Comparison of ENCODE assay signal across 25 cellular contexts in the genomic region with DNA sequence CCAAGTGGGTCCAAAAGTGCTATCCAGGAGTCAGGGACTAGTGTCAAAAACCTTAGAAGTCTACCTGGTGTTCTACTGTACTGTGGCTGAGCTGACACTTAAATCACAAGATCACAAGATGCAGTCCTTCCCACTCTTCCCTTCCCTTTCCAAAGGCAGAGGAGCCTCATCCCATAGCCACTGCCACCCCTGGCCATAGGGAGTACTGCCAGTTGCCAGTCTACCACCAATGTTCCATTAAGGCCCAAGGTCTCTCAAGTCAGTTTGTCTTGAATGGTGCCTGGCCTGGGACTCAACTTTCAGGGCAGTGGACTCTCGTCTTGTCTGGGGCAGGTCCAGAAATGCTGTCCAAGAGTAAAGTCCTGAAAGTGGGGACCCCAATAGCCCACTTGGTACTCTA.
DNase-seq lines count a peak whose midpoint lies in the region; ATAC-seq and TF ChIP-seq lines count a peak whose summit lies in the region.
"Had no signal": no experiment of that assay in that cellular context is flagged by ENCODE, and none has a peak within 500 bp of the region (broad histone marks: within the 10 kb centered on the region; RNA-seq: fewer than 3 reads in every experiment).

No MANE protein-coding gene starts in this region.

- TF ChIP-seq EP300 in SK-N-SH (IDR thresholded peaks at IDR 0.05; ENCODE audit: borderline replicate concordance in 1 of 2, low read depth in 1 of 2, low read length in 1 of 2) = no peak

- no peaks in the 10 kb centered on the region for H3K27me3 Mint-ChIP-seq in endodermal cell (ENCODE audit: insufficient read depth)
- H3K27me3 Mint-ChIP-seq in stimulated activated memory B cell treated with anti-CD40 and anti-IgM and Interleukin-4, amounts not matched to agents 10 μg/mL and 1 μg/mL and 100 μg/mL, for 72 hours = no peaks in the 10 kb centered on the region
- H3K27me3 Mint-ChIP-seq: B cell; CD8-positive, alpha-beta memory T cell had no signal

- H3K9ac ChIP-seq in SK-N-SH (no peak overlapping the region), endodermal cell (ENCODE audit: extremely low read depth, low read length, poor library complexity, severe bottlenecking) (no peak overlapping the region)

- H3K4me3 Mint-ChIP-seq in endodermal cell = no peak overlapping the region
- no peak overlapping the region for H3K4me3 Mint-ChIP-seq in stimulated activated memory B cell treated with anti-CD40 and anti-IgM and Interleukin-4, amounts not matched to agents 10 μg/mL and 1 μg/mL and 100 μg/mL, for 72 hours
- H3K4me3 Mint-ChIP-seq: B cell; CD8-positive, alpha-beta memory T cell; T-helper 2 cell treated with Interferon-gamma antibody and Interleukin-4, amounts not matched to agents 5 μg/mL and 100 μg/mL, for 36 hours had no signal

- ATAC-seq in SK-N-SH treated with all-trans-retinoic acid at 6 μM for 48 hours = no peak
- ATAC-seq in stimulated activated memory B cell treated with anti-CD40 and anti-IgM and Interleukin-4, amounts not matched to agents 10 μg/mL and 1 μg/mL and 100 μg/mL, for 72 hours = peak; percentile 19
- ATAC-seq: A549 had no signal

- no peaks in the 10 kb centered on the region for H3K4me1 Mint-ChIP-seq in endodermal cell
- H3K4me1 Mint-ChIP-seq in stimulated activated memory B cell treated with anti-CD40 and anti-IgM and Interleukin-4, amounts not matched to agents 10 μg/mL and 1 μg/mL and 100 μg/mL, for 72 hours = no peaks in the 10 kb centered on the region
- H3K4me1 Mint-ChIP-seq: B cell; CD8-positive, alpha-beta memory T cell had no signal

- peak; percentile 19; the same call in 1 of the 2 replicates for TF ChIP-seq CTCF in SK-N-SH (IDR thresholded peaks at IDR 0.05)
- peak; percentile 11 for TF ChIP-seq CTCF in NB4 (IDR thresholded peaks at IDR 0.05; ENCODE audit: low read depth, low read length)
- TF ChIP-seq CTCF in endodermal cell (conservative IDR thresholded peaks at IDR 0.05) = peak; percentile 44
- no peak for TF ChIP-seq CTCF in A673 (conservative IDR thresholded peaks at IDR 0.05; ENCODE audit: low read depth, low read length)

- no TSS peak for BruUV-seq in A673 (replicated peaks; lab: Mats Ljungman, UMichigan)

- no peak overlapping the region for H2AFZ ChIP-seq in SK-N-SH (ENCODE audit: low read depth)
- H2AFZ ChIP-seq: PC-9 had no signal

- H3K27ac ChIP-seq in SK-N-SH (ENCODE audit: low read depth in 2 of 2, low read length in 1 of 2) = no peak overlapping the region
- H3K27ac ChIP-seq in endodermal cell (ENCODE audit: low read depth, low read length) = no peak overlapping the region
- no peak overlapping the region for H3K27ac ChIP-seq in A673 (ENCODE audit: low read depth, low read length, poor library complexity, severe bottlenecking)
- H3K27ac ChIP-seq: A549, C4-2B, PC-9, SJSA1 had no signal

- no peaks in the 10 kb centered on the region for H3K9me2 ChIP-seq in SK-N-SH

- H3F3A ChIP-seq in SK-N-SH (replicated peaks; ENCODE audit: insufficient read depth) = no peaks in the 10 kb centered on the region

- no peak for TF ChIP-seq RAD21 in SK-N-SH (IDR thresholded peaks at IDR 0.05; ENCODE audit: low read length)

- no peaks in the 10 kb centered on the region for H4K20me1 ChIP-seq in SK-N-SH (ENCODE audit: insufficient read depth)

- H3K27ac Mint-ChIP-seq in endodermal cell = no peak overlapping the region
- no peak overlapping the region for H3K27ac Mint-ChIP-seq in stimulated activated memory B cell treated with anti-CD40 and anti-IgM and Interleukin-4, amounts not matched to agents 10 μg/mL and 1 μg/mL and 100 μg/mL, for 72 hours
- H3K27ac Mint-ChIP-seq: B cell; CD8-positive, alpha-beta memory T cell; T-helper 2 cell treated with Interferon-gamma antibody and Interleukin-4, amounts not matched to agents 5 μg/mL and 100 μg/mL, for 36 hours had no signal

- DNase-seq in SK-N-SH (no peak), NB4 (ENCODE audit: low read depth) (no peak), endodermal cell (peak; percentile 55), A673 (ENCODE audit: low spot score) (no peak), amniotic stem cell (lab: John Stamatoyannopoulos, UW) (no peak), NCI-H1092 treated with DMSO at 0.1 percent for 48 hours (lab: John Stamatoyannopoulos, UW) (no peak)
- DNase-seq: CD8-positive, alpha-beta memory T cell; DMS153; KBM-7; MV-4-11; NCI-H1694; NCI-H2029 treated with DMSO at 0.1 percent for 48 hours; NCI-H345; NCI-H510A treated with DMSO at 0.1 percent for 48 hours; NK-92 treated with Interleukin-12 subunit alpha and Interleukin-12 subunit beta, amount 100 ng/mL, for 24 hours; PC-9; Right ventricle myocardium superior; T-helper 1 cell had no signal

- POLR2A ChIA-PET in SK-N-SH (lab: Yijun Ruan, JAX) = no interaction called here
- POLR2A ChIA-PET in A673 (lab: Charles Lee; ENCODE audit: low non-redundant PET) = no interaction called here

- TF ChIP-seq POLR2A in NB4 (IDR thresholded peaks at IDR 0.05; ENCODE audit: extremely low read depth, insufficient read length) = no peak

- H3K4me1 ChIP-seq in SK-N-SH (ENCODE audit: control insufficient read depth in 1 of 2, insufficient read depth in 2 of 2, low read depth in 1 of 2, low read length in 1 of 2) = no peaks in the 10 kb centered on the region
- no peaks in the 10 kb centered on the region for H3K4me1 ChIP-seq in endodermal cell (ENCODE audit: control insufficient read depth, insufficient read depth, low read length)
- H3K4me1 ChIP-seq in A673 (ENCODE audit: insufficient read depth, low read length, poor library complexity, severe bottlenecking) = no peaks in the 10 kb centered on the region
- H3K4me1 ChIP-seq: A549, SJSA1 had no signal

- intact Hi-C loops in A673 (cut with micrococcal nuclease; ENCODE audit: unreplicated experiment) = no loop called here

- WGBS in SK-N-SH (ENCODE audit: low lambda C conversion rate) = 0% methylated on average over 1 of the region's 1 CpG
- 90 to 100% methylated on average over 1 of the region's 1 CpG for WGBS in endodermal cell (ENCODE audit: insufficient coverage in 1 of 2, insufficient read length in 1 of 2), 2 experiments

- H3K9me3 ChIP-seq in SK-N-SH = no peaks in the 10 kb centered on the region
- no peaks in the 10 kb centered on the region for H3K9me3 ChIP-seq in endodermal cell (ENCODE audit: control insufficient read depth, low read length)
- no peaks in the 10 kb centered on the region for H3K9me3 ChIP-seq in A673 (ENCODE audit: low read depth, low read length, poor library complexity, severe bottlenecking)
- H3K9me3 ChIP-seq: A549, SJSA1 had no signal

- no peak overlapping the region for H3K4me2 ChIP-seq in SK-N-SH
- H3K4me2 ChIP-seq: A549, PC-9 had no signal

- H3K36me3 ChIP-seq in SK-N-SH (replicated peaks in 1 of 2; ENCODE audit: control insufficient read depth in 1 of 2, insufficient read depth in 2 of 2, low read length in 1 of 2) (no peaks in the 10 kb centered on the region), endodermal cell (ENCODE audit: control insufficient read depth, insufficient read depth, low read length) (no peaks in the 10 kb centered on the region), A673 (ENCODE audit: insufficient read depth, low read length, poor library complexity, severe bottlenecking) (no peaks in the 10 kb centered on the region)
- H3K36me3 ChIP-seq: SJSA1 had no signal

- CTCF ChIA-PET in SK-N-SH (lab: Yijun Ruan, JAX) = no interaction called here
- CTCF ChIA-PET in A673 (lab: Charles Lee) = no interaction called here

- H3K27me3 ChIP-seq in SK-N-SH (ENCODE audit: insufficient read depth) = no peaks in the 10 kb centered on the region
- no peaks in the 10 kb centered on the region for H3K27me3 ChIP-seq in endodermal cell (ENCODE audit: control insufficient read depth, insufficient read depth, low read length, poor library complexity, severe bottlenecking)
- H3K27me3 ChIP-seq in A673 (replicated peaks; ENCODE audit: insufficient read depth, low read depth, low read length, poor library complexity) = no peaks in the 10 kb centered on the region
- H3K27me3 ChIP-seq: SJSA1 had no signal

- H3K79me2 ChIP-seq in SK-N-SH (ENCODE audit: insufficient read depth) = no peaks in the 10 kb centered on the region

- no peaks in the 10 kb centered on the region for H3K9me3 Mint-ChIP-seq in endodermal cell
- H3K9me3 Mint-ChIP-seq in stimulated activated memory B cell treated with anti-CD40 and anti-IgM and Interleukin-4, amounts not matched to agents 10 μg/mL and 1 μg/mL and 100 μg/mL, for 72 hours = peaks cover 9% of the 10 kb centered on the region

- no peak overlapping the region for H3K4me3 ChIP-seq in SK-N-SH (ENCODE audit: low read depth in 2 of 2, low read length in 1 of 2)
- no peak overlapping the region for H3K4me3 ChIP-seq in NB4 (ENCODE audit: low read depth, low read length)
- H3K4me3 ChIP-seq in endodermal cell (ENCODE audit: low read length) = no peak overlapping the region
- no peak overlapping the region for H3K4me3 ChIP-seq in A673 (ENCODE audit: low read depth, low read length, poor library complexity, severe bottlenecking)
- H3K4me3 ChIP-seq: A549, PC-9, SJSA1 had no signal

- no peaks in the 10 kb centered on the region for H3K36me3 Mint-ChIP-seq in endodermal cell (ENCODE audit: low read depth)
- H3K36me3 Mint-ChIP-seq in stimulated activated memory B cell treated with anti-CD40 and anti-IgM and Interleukin-4, amounts not matched to agents 10 μg/mL and 1 μg/mL and 100 μg/mL, for 72 hours = no peaks in the 10 kb centered on the region
- H3K36me3 Mint-ChIP-seq: CD8-positive, alpha-beta memory T cell had no signal

TF ChIP-seq in SK-N-SH, 30 proteins besides CTCF, POLR2A, EP300 and RAD21 (continues in another document):
- TF ChIP-seq SMC3 (IDR thresholded peaks at IDR 0.05; ENCODE audit: low read depth, low read length) = no peak
- no peak for TF ChIP-seq TCF12 (IDR thresholded peaks at IDR 0.05)
- no peak for TF ChIP-seq YY1 (IDR thresholded peaks at IDR 0.05; ENCODE audit: low read depth)

TF ChIP-seq in SK-N-SH treated with all-trans-retinoic acid at 6 μM for 48 hours, 23 proteins besides CTCF, POLR2A, EP300 and RAD21:
- no peak for TF ChIP-seq ZC3H10 (CRISPR knock-in tag; IDR thresholded peaks at IDR 0.05)
- no peak for TF ChIP-seq TCF4 (CRISPR knock-in tag; IDR thresholded peaks at IDR 0.05; ENCODE audit: borderline replicate concordance)
- no peak for TF ChIP-seq ZFP30 (CRISPR knock-in tag; IDR thresholded peaks at IDR 0.05)
- TF ChIP-seq ZNF70 (CRISPR knock-in tag; IDR thresholded peaks at IDR 0.05) = no peak
